ENCODE assay signal across 30 cellular contexts in genomic region chr3:38275658-38276057, GRCh38. TPM values are rescaled to one million over a fixed set of nuclear protein-coding genes. Genes with fewer than 3 reads are reported as not detected.
"Had no signal": no experiment of that assay in that cellular context is flagged by ENCODE, and none has a peak within 500 bp of the region (broad histone marks: within the 10 kb centered on the region; RNA-seq: fewer than 3 reads in every experiment).

No MANE protein-coding gene starts in this region.

- ATAC-seq: naive thymus-derived CD4-positive, alpha-beta T cell; natural killer cell; right cardiac atrium; sciatic nerve; stimulated activated naive B cell treated with anti-CD40 and anti-IgM and Interleukin-4, amounts not matched to agents 10 μg/mL and 1 μg/mL and 100 μg/mL, for 72 hours had no signal

- H3K27me3 ChIP-seq: ovary, spleen, stomach, tibial artery, transverse colon, upper lobe of left lung, vagina had no signal

- H3K4me3 ChIP-seq: ovary, psoas muscle, skin epidermis, smooth muscle cell, spleen, stomach, tibial artery, transverse colon, upper lobe of left lung, vagina had no signal

- H3K79me2 ChIP-seq: parathyroid adenoma had no signal

- H3K9me3 Mint-ChIP-seq: natural killer cell; nephron; stimulated activated naive CD8-positive, alpha-beta T cell treated with anti-CD3 and anti-CD28 coated beads, Interleukin-15, Interleukin-2, amounts not matched to agents 100 ng/mL and 50 ng/mL, for 24 hours had no signal

- H3K36me3 Mint-ChIP-seq: natural killer cell had no signal

- H3K27ac Mint-ChIP-seq: naive thymus-derived CD4-positive, alpha-beta T cell; natural killer cell; nephron; progenitor cell of endocrine pancreas; stimulated activated naive B cell treated with anti-CD40 and anti-IgM and Interleukin-4, amounts not matched to agents 10 μg/mL and 1 μg/mL and 100 μg/mL, for 72 hours; stimulated activated naive CD8-positive, alpha-beta T cell treated with anti-CD3 and anti-CD28 coated beads, Interleukin-15, Interleukin-2, amounts not matched to agents 100 ng/mL and 50 ng/mL, for 24 hours had no signal

- FAIRE-seq: urothelium cell line had no signal

- H3K36me3 ChIP-seq: ovary, transverse colon, vagina had no signal

- H3K27ac ChIP-seq: ovary, parathyroid adenoma, psoas muscle, skin epidermis, spleen, stomach, tibial artery, transverse colon, upper lobe of left lung, vagina had no signal

- H3K4me2 ChIP-seq: smooth muscle cell had no signal

- H3K9ac ChIP-seq: parathyroid adenoma had no signal

- H3K9me3 ChIP-seq: ovary, psoas muscle, spleen, stomach, tibial artery, transverse colon, upper lobe of left lung, vagina had no signal

- H2AFZ ChIP-seq: parathyroid adenoma had no signal

- H3K4me1 Mint-ChIP-seq: naive thymus-derived CD4-positive, alpha-beta T cell; natural killer cell; nephron had no signal

- DNase-seq: naive thymus-derived CD4-positive, alpha-beta T cell; natural killer cell; occipital lobe; ovary; psoas muscle; right cardiac atrium; spleen; stimulated activated CD4-positive, alpha-beta T cell treated with anti-CD3 and anti-CD28 coated beads, Interleukin-12 subunit alpha, Interleukin-12 subunit beta, amount 100 ng/mL, for 4 hours; stimulated activated CD4-positive, alpha-beta T cell treated with anti-CD3 and anti-CD28 coated beads, Interleukin-1b, Interleukin-23, amount 100 ng/mL, for 48 hours; stimulated activated CD4-positive, alpha-beta T cell treated with anti-CD3 and anti-CD28 coated beads, Interleukin-4, amount 100 ng/mL, for 1 hour; stimulated activated CD4-positive, alpha-beta T cell treated with anti-CD3 and anti-CD28 coated beads, Interleukin-4, amount 100 ng/mL, for 4 hours; stimulated activated CD8-positive, alpha-beta memory T cell treated with anti-CD3 and anti-CD28 coated beads, Interleukin-4, amount 100 ng/mL, for 48 hours; stimulated activated naive B cell treated with anti-CD40 and anti-IgM and Interleukin-4, amounts not matched to agents 10 μg/mL and 1 μg/mL and 100 μg/mL, for 72 hours; stimulated activated naive CD4-positive, alpha-beta T cell treated with Interleukin-2 at 50 U/mL for 16 hours; stomach; tibial artery; transverse colon had no signal

- H3K4me1 ChIP-seq: parathyroid adenoma, psoas muscle, spleen, stomach, tibial artery, transverse colon, upper lobe of left lung, vagina had no signal

- H3K4me3 Mint-ChIP-seq: naive thymus-derived CD4-positive, alpha-beta T cell; natural killer cell; nephron; stimulated activated naive B cell treated with anti-CD40 and anti-IgM and Interleukin-4, amounts not matched to agents 10 μg/mL and 1 μg/mL and 100 μg/mL, for 72 hours; stimulated activated naive CD8-positive, alpha-beta T cell treated with anti-CD3 and anti-CD28 coated beads, Interleukin-15, Interleukin-2, amounts not matched to agents 100 ng/mL and 50 ng/mL, for 24 hours had no signal

RNA-seq across cellular contexts. Expression of gene SLC22A14, which starts 6.4 kb away (rescaled TPM):
- total RNA-seq: stomach, subcutaneous adipose tissue, ureter had no signal
- polyA plus RNA-seq: naive thymus-derived CD4-positive, alpha-beta T cell had no signal

RNA-seq across cellular contexts. Expression of gene SLC22A13, which starts 10.0 kb away (rescaled TPM):
- total RNA-seq: vagina had no signal
- polyA plus RNA-seq: naive thymus-derived CD4-positive, alpha-beta T cell; neural cell; ovary; smooth muscle cell had no signal
